ENCODE assay signal across 11 cellular contexts in genomic region chr20:46694484-46694883, GRCh38. TPM values are rescaled to one million over a fixed set of nuclear protein-coding genes. Genes with fewer than 3 reads are reported as not detected.
DNase-seq lines count a peak whose midpoint lies in the region; ATAC-seq and TF ChIP-seq lines count a peak whose summit lies in the region.
"Had no signal": no experiment of that assay in that cellular context is flagged by ENCODE, and none has a peak within 500 bp of the region (broad histone marks: within the 10 kb centered on the region; RNA-seq: fewer than 3 reads in every experiment).

No MANE protein-coding gene starts in this region.

- H4K20me1 ChIP-seq in smooth muscle cell (ENCODE audit: low read depth), result no peaks in the 10 kb centered on the region

- CTCF ChIA-PET in activated CD4-positive, alpha-beta T cell treated with anti-CD3 and anti-CD28 coated beads for 36 hours (lab: Charles Lee), result interaction anchor here (0.8 to 1.9 kb wide), 5 partner anchors 9 to 255 kb away, joined by 3 to 5 read pairs (median 3); no protein-coding TSS in a partner anchor
- CTCF ChIA-PET in RWPE1 (lab: Yijun Ruan, JAX), result interaction anchor here (2.0 kb wide), 1 partner anchor 13 kb away, joined by 5 read pairs; no protein-coding TSS in a partner anchor

- H3K27me3 Mint-ChIP-seq in activated CD4-positive, alpha-beta T cell treated with anti-CD3 and anti-CD28 coated beads for 36 hours, result peaks cover 6% of the 10 kb centered on the region
- peaks cover 5% of the 10 kb centered on the region for H3K27me3 Mint-ChIP-seq in activated T-helper 1 cell treated with anti-CD3 and anti-CD28 coated beads, Interleukin-12 subunit alpha, Interleukin-12 subunit beta, Interleukin-2, Interleukin-4 antibody, amounts not matched to agents 30 ng/mL and 10 ng/mL and 1 ng/mL, durations not matched to agents 14 hours and 24 hours and 36 hours (ENCODE audit: insufficient read depth)
- H3K27me3 Mint-ChIP-seq in natural killer cell (ENCODE audit: low read depth in 2 of 2), result peaks cover 3 to 10% of the 10 kb centered on the region in 2 donors

- H3K4me3 ChIP-seq in gastroesophageal sphincter, result no peak overlapping the region
- H3K4me3 ChIP-seq in smooth muscle cell, result no peak overlapping the region
- H3K4me3 ChIP-seq: esophagus muscularis mucosa had no signal

- H3K9ac ChIP-seq in smooth muscle cell (ENCODE audit: low read depth), result no peak overlapping the region
- H3K9ac ChIP-seq: parathyroid adenoma had no signal

- TF ChIP-seq POLR2A in gastroesophageal sphincter (IDR thresholded peaks at IDR 0.05), result no peak

- no peak for DNase-seq in activated CD4-positive, alpha-beta T cell treated with anti-CD3 and anti-CD28 coated beads for 36 hours
- no peak for DNase-seq in activated CD4-positive, alpha-beta T cell treated with anti-CD3 and anti-CD28 coated beads, Interleukin-2, amount 50 U/mL, for 4 hours
- peak; percentile 63 for DNase-seq in RWPE1 (ENCODE audit: low spot score)
- no peak for DNase-seq in smooth muscle cell (lab: John Stamatoyannopoulos, UW; ENCODE audit: unreplicated experiment)
- DNase-seq in activated gamma-delta T cell (lab: John Stamatoyannopoulos, UW), result no peak
- no peak for DNase-seq in activated T-helper 1 cell treated with anti-CD3 and anti-CD28 coated beads, Interleukin-12 subunit alpha, Interleukin-12 subunit beta, Interleukin-2, Interleukin-4 antibody, amounts not matched to agents 30 ng/mL and 10 ng/mL and 1 ng/mL, durations not matched to agents 14 hours and 24 hours and 36 hours (ENCODE audit: low spot score)
- DNase-seq in natural killer cell, result no peak

- peaks cover 17% of the 10 kb centered on the region for H3K4me1 Mint-ChIP-seq in activated CD4-positive, alpha-beta T cell treated with anti-CD3 and anti-CD28 coated beads for 36 hours
- H3K4me1 Mint-ChIP-seq in activated T-helper 1 cell treated with anti-CD3 and anti-CD28 coated beads, Interleukin-12 subunit alpha, Interleukin-12 subunit beta, Interleukin-2, Interleukin-4 antibody, amounts not matched to agents 30 ng/mL and 10 ng/mL and 1 ng/mL, durations not matched to agents 14 hours and 24 hours and 36 hours (ENCODE audit: low read depth), result peaks cover 24% of the 10 kb centered on the region
- peaks cover 9 to 14% of the 10 kb centered on the region in 2 donors for H3K4me1 Mint-ChIP-seq in natural killer cell

- no peak overlapping the region for H3K27ac ChIP-seq in RWPE1
- H3K27ac ChIP-seq in gastroesophageal sphincter, result no peak overlapping the region
- peak overlapping the region; percentile 99 for H3K27ac ChIP-seq in smooth muscle cell (ENCODE audit: low read depth)
- H3K27ac ChIP-seq: esophagus muscularis mucosa, parathyroid adenoma had no signal

- H3K4me3 Mint-ChIP-seq in activated CD4-positive, alpha-beta T cell treated with anti-CD3 and anti-CD28 coated beads for 36 hours, result no peak overlapping the region
- no peak overlapping the region for H3K4me3 Mint-ChIP-seq in activated T-helper 1 cell treated with anti-CD3 and anti-CD28 coated beads, Interleukin-12 subunit alpha, Interleukin-12 subunit beta, Interleukin-2, Interleukin-4 antibody, amounts not matched to agents 30 ng/mL and 10 ng/mL and 1 ng/mL, durations not matched to agents 14 hours and 24 hours and 36 hours
- no peak overlapping the region for H3K4me3 Mint-ChIP-seq in natural killer cell

- POLR2A ChIA-PET in activated CD4-positive, alpha-beta T cell treated with anti-CD3 and anti-CD28 coated beads for 36 hours (lab: Charles Lee), result no interaction called here
- POLR2A ChIA-PET in RWPE1 (lab: Yijun Ruan, JAX; ENCODE audit: low non-redundant PET), result interaction anchor here (0.6 kb wide), 1 partner anchor 184 kb away, joined by 3 read pairs; no protein-coding TSS in a partner anchor

- H3K79me2 ChIP-seq in smooth muscle cell (ENCODE audit: low read depth), result no peaks in the 10 kb centered on the region
- H3K79me2 ChIP-seq: parathyroid adenoma had no signal

- no peaks in the 10 kb centered on the region for H3K36me3 ChIP-seq in gastroesophageal sphincter
- H3K36me3 ChIP-seq in smooth muscle cell (ENCODE audit: low read depth), result no peaks in the 10 kb centered on the region
- H3K36me3 ChIP-seq: esophagus muscularis mucosa had no signal

- ATAC-seq in activated CD4-positive, alpha-beta T cell treated with anti-CD3 and anti-CD28 coated beads for 36 hours, result peak; percentile 25
- ATAC-seq in gastroesophageal sphincter, result peak; percentile 18
- ATAC-seq in natural killer cell, result no peak

- H3K9me3 ChIP-seq in gastroesophageal sphincter, result no peaks in the 10 kb centered on the region
- H3K9me3 ChIP-seq in smooth muscle cell (replicated peaks; ENCODE audit: low read depth), result no peaks in the 10 kb centered on the region
- H3K9me3 ChIP-seq: esophagus muscularis mucosa had no signal

- TF ChIP-seq CTCF in RWPE1 (conservative IDR thresholded peaks at IDR 0.05; ENCODE audit: low read depth) (no peak), gastroesophageal sphincter (IDR thresholded peaks at IDR 0.05) (no peak), smooth muscle cell (IDR thresholded peaks at IDR 0.05; ENCODE audit: borderline replicate concordance, insufficient read depth, poor library complexity, severe bottlenecking) (no peak), natural killer cell (IDR thresholded peaks at IDR 0.05) (no peak)

- no peak overlapping the region for H3K27ac Mint-ChIP-seq in activated CD4-positive, alpha-beta T cell treated with anti-CD3 and anti-CD28 coated beads for 36 hours
- H3K27ac Mint-ChIP-seq in activated T-helper 1 cell treated with anti-CD3 and anti-CD28 coated beads, Interleukin-12 subunit alpha, Interleukin-12 subunit beta, Interleukin-2, Interleukin-4 antibody, amounts not matched to agents 30 ng/mL and 10 ng/mL and 1 ng/mL, durations not matched to agents 14 hours and 24 hours and 36 hours, result no peak overlapping the region
- no peak overlapping the region for H3K27ac Mint-ChIP-seq in natural killer cell
- H3K27ac Mint-ChIP-seq: activated T-helper 2 cell treated with anti-CD3 and anti-CD28 coated beads, Interferon-gamma antibody, Interleukin-2, Interleukin-4, amounts not matched to agents 10 μg/mL and 5 μg/mL and 100 μg/mL, durations not matched to agents 14 hours and 24 hours and 36 hours had no signal

- intact Hi-C loops in activated CD4-positive, alpha-beta T cell treated with anti-CD3 and anti-CD28 coated beads for 36 hours (cut with DNase I, micrococcal nuclease), result no loop called here
- intact Hi-C loops in activated T-helper 1 cell treated with anti-CD3 and anti-CD28 coated beads, Interleukin-12 subunit alpha, Interleukin-12 subunit beta, Interleukin-2, Interleukin-4 antibody, amounts not matched to agents 30 ng/mL and 10 ng/mL and 1 ng/mL, durations not matched to agents 14 hours and 24 hours and 36 hours (cut with micrococcal nuclease), result no loop called here
- intact Hi-C loops in natural killer cell (cut with micrococcal nuclease), result no loop called here

- TF ChIP-seq EP300 in gastroesophageal sphincter (IDR thresholded peaks at IDR 0.05), result no peak

- peaks cover 15% of the 10 kb centered on the region for H3F3A ChIP-seq in smooth muscle cell (ENCODE audit: low read depth)

- H3K4me1 ChIP-seq in gastroesophageal sphincter, result peaks cover 0 to 7% (median 2%) of the 10 kb centered on the region in 3 donors
- peaks cover 29% of the 10 kb centered on the region for H3K4me1 ChIP-seq in smooth muscle cell (ENCODE audit: low read depth)
- H3K4me1 ChIP-seq: parathyroid adenoma had no signal

- H3K4me2 ChIP-seq in smooth muscle cell, result no peak overlapping the region

- no peak overlapping the region for H2AFZ ChIP-seq in smooth muscle cell (ENCODE audit: low read depth)
- H2AFZ ChIP-seq: parathyroid adenoma had no signal

- 30 to 40% methylated on average over 1 to 2 of the region's 2 CpGs for WGBS in gastroesophageal sphincter (ENCODE audit: low coverage in 1 of 2), 2 donors
- 65% methylated on average over 2 of the region's 2 CpGs for WGBS in smooth muscle cell (ENCODE audit: low lambda C conversion rate)

- no peaks in the 10 kb centered on the region for H3K27me3 ChIP-seq in gastroesophageal sphincter
- H3K27me3 ChIP-seq in smooth muscle cell (ENCODE audit: low read depth), result no peaks in the 10 kb centered on the region

- peaks cover 2% of the 10 kb centered on the region for H3K9me3 Mint-ChIP-seq in activated CD4-positive, alpha-beta T cell treated with anti-CD3 and anti-CD28 coated beads for 36 hours (ENCODE audit: low read depth)
- no peaks in the 10 kb centered on the region for H3K9me3 Mint-ChIP-seq in activated T-helper 1 cell treated with anti-CD3 and anti-CD28 coated beads, Interleukin-12 subunit alpha, Interleukin-12 subunit beta, Interleukin-2, Interleukin-4 antibody, amounts not matched to agents 30 ng/mL and 10 ng/mL and 1 ng/mL, durations not matched to agents 14 hours and 24 hours and 36 hours
- no peaks in the 10 kb centered on the region for H3K9me3 Mint-ChIP-seq in natural killer cell

- H3K36me3 Mint-ChIP-seq in activated CD4-positive, alpha-beta T cell treated with anti-CD3 and anti-CD28 coated beads for 36 hours (ENCODE audit: low read depth), result no peaks in the 10 kb centered on the region
- peaks cover 1% of the 10 kb centered on the region for H3K36me3 Mint-ChIP-seq in activated T-helper 1 cell treated with anti-CD3 and anti-CD28 coated beads, Interleukin-12 subunit alpha, Interleukin-12 subunit beta, Interleukin-2, Interleukin-4 antibody, amounts not matched to agents 30 ng/mL and 10 ng/mL and 1 ng/mL, durations not matched to agents 14 hours and 24 hours and 36 hours (ENCODE audit: low read depth)
- H3K36me3 Mint-ChIP-seq in natural killer cell, result no peaks in the 10 kb centered on the region

RNA-seq across cellular contexts. Expression of gene TP53RK, which starts 5.2 kb away (rescaled TPM):
- total RNA-seq in activated CD4-positive, alpha-beta T cell treated with anti-CD3 and anti-CD28 coated beads for 36 hours, result 10 to 100 TPM; 11.2 to 12.1 TPM
- total RNA-seq in gastroesophageal sphincter (10 to 100 TPM; 14.6 to 21.3 (median 18.7) TPM), smooth muscle cell (26.5 and 30.9 TPM in 2 replicates), natural killer cell (10 to 100 TPM in 1 of 3 donors, 1 to 10 TPM in 2; 5.0 to 10.4 (median 7.8) TPM)
- 28.2 and 30.9 TPM in 2 replicates for polyA plus RNA-seq in smooth muscle cell
- 16.8 and 18.5 TPM in 2 replicates for total RNA-seq in activated T-helper 1 cell treated with anti-CD3 and anti-CD28 coated beads, Interleukin-12 subunit alpha, Interleukin-12 subunit beta, Interleukin-2, Interleukin-4 antibody, amounts not matched to agents 30 ng/mL and 10 ng/mL and 1 ng/mL, durations not matched to agents 14 hours and 24 hours and 36 hours

RNA-seq across cellular contexts. Expression of gene SLC2A10, which starts 15.0 kb away (rescaled TPM):
- not detected for total RNA-seq in activated CD4-positive, alpha-beta T cell treated with anti-CD3 and anti-CD28 coated beads for 36 hours
- total RNA-seq in gastroesophageal sphincter (10 to 100 TPM in 3 of 4 donors, 1 to 10 TPM in 1; 10.0 to 20.1 (median 11.5) TPM), smooth muscle cell (43.7 and 59.7 TPM in 2 replicates), natural killer cell (1 to 10 TPM in 1 of 3 donors, under 1 TPM in 2; 0.26 to 2.2 (median 0.79) TPM)
- polyA plus RNA-seq in smooth muscle cell, result 27.4 and 40.5 TPM in 2 replicates
- total RNA-seq in activated T-helper 1 cell treated with anti-CD3 and anti-CD28 coated beads, Interleukin-12 subunit alpha, Interleukin-12 subunit beta, Interleukin-2, Interleukin-4 antibody, amounts not matched to agents 30 ng/mL and 10 ng/mL and 1 ng/mL, durations not matched to agents 14 hours and 24 hours and 36 hours, result not detected in 2 replicates
- total RNA-seq: activated T-helper 2 cell treated with anti-CD3 and anti-CD28 coated beads, Interferon-gamma antibody, Interleukin-2, Interleukin-4, amounts not matched to agents 10 μg/mL and 5 μg/mL and 100 μg/mL, durations not matched to agents 14 hours and 24 hours and 36 hours had no signal

RNA-seq across cellular contexts. Expression of gene SLC13A3, which starts 43.2 kb away (rescaled TPM):
- under 1 TPM; 0.07 TPM for total RNA-seq in activated CD4-positive, alpha-beta T cell treated with anti-CD3 and anti-CD28 coated beads for 36 hours
- total RNA-seq in gastroesophageal sphincter (1 to 10 TPM in 1 of 4 donors, under 1 TPM in 3; 0.62 to 1.6 (median 0.80) TPM), smooth muscle cell (6.4 and 8.6 TPM in 2 replicates), natural killer cell (under 1 TPM in 2 of 3 donors, not detected in 1; 0.63 TPM)
- polyA plus RNA-seq in smooth muscle cell, result 6.2 and 7.7 TPM in 2 replicates
- total RNA-seq in activated T-helper 1 cell treated with anti-CD3 and anti-CD28 coated beads, Interleukin-12 subunit alpha, Interleukin-12 subunit beta, Interleukin-2, Interleukin-4 antibody, amounts not matched to agents 30 ng/mL and 10 ng/mL and 1 ng/mL, durations not matched to agents 14 hours and 24 hours and 36 hours, result 0.24 TPM in 1 of 2 replicates, not detected in the other
- total RNA-seq: activated T-helper 2 cell treated with anti-CD3 and anti-CD28 coated beads, Interferon-gamma antibody, Interleukin-2, Interleukin-4, amounts not matched to agents 10 μg/mL and 5 μg/mL and 100 μg/mL, durations not matched to agents 14 hours and 24 hours and 36 hours had no signal

Comparison
In these comparisons a context has a peak if more than half of its experiments do, and no peak if none do; other contexts are left out.
1. ATAC-seq: peak in activated CD4-positive, alpha-beta T cell treated with anti-CD3 and anti-CD28 coated beads for 36 hours (single experiment) and gastroesophageal sphincter (single experiment); none in natural killer cell (0 of 3).